ENCODE assay signal across 8 cellular contexts in the genomic region with DNA sequence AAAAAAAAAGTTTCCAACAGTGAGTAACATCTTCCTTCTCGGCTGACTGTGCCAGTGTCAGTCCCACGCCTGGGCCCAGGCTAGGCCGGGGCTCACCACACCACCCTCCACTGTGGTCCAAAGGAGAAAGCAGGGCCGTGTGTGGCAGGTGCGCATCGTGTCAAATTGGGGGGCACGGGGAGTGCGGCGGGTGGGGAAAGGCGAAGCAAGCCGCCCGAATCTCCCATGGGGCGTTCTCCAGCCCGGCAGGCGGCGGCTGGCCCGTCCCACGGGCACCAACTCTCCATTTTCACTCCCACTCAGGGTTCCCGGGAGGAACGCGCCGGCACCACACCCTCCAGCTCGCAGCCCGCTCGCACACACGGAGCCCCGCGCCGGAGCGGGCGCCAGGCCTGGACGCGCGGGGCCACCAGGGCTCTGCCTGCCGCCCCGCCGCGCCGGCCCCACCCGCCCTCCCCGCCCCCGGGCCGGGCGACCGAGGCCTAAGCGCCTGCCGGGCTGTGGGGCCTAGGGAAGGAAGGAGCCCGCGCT. TPM values are rescaled to one million over a fixed set of nuclear protein-coding genes. Genes with fewer than 3 reads are reported as not detected.
DNase-seq lines count a peak whose midpoint lies in the region; ATAC-seq and TF ChIP-seq lines count a peak whose summit lies in the region.

No MANE protein-coding gene starts in this region.

- H3K4me3 Mint-ChIP-seq in IgD-negative memory B cell: peak overlapping the region; percentile 88 to 96 (median 95)
- H3K4me3 Mint-ChIP-seq in effector memory CD8-positive, alpha-beta T cell: peak overlapping the region; percentile 83 to 84

- peaks cover 27 to 30% (median 27%) of the 10 kb centered on the region in 3 donors for H3K4me1 Mint-ChIP-seq in IgD-negative memory B cell
- H3K4me1 Mint-ChIP-seq in effector memory CD8-positive, alpha-beta T cell (ENCODE audit: low read depth in 2 of 2): peaks cover 20 to 31% of the 10 kb centered on the region in 2 donors

- no peaks in the 10 kb centered on the region for H3K27me3 Mint-ChIP-seq in IgD-negative memory B cell
- H3K27me3 Mint-ChIP-seq in effector memory CD8-positive, alpha-beta T cell: no peaks in the 10 kb centered on the region

- no peak for TF ChIP-seq CTCF in AG09309 (IDR thresholded peaks at IDR 0.05; ENCODE audit: control insufficient read depth, insufficient read depth, low read depth, low read length, missing control alignments)

- H3K4me3 ChIP-seq in AG09309 (ENCODE audit: control insufficient read depth, low read depth, low read length): peak overlapping the region; percentile 65

- DNase-seq in AG09309 (ENCODE audit: low read depth) (no peak), mucosa of gallbladder (ENCODE audit: low spot score) (peak; percentile 18), COR-L47 (lab: John Stamatoyannopoulos, UW) (no peak)
- DNase-seq in activated CD4-positive, alpha-beta T cell treated with anti-CD3 and anti-CD28 coated beads, Interleukin-2, amount 50 U/mL, for 48 hours: peak; percentile 60 to 72
- DNase-seq in effector memory CD8-positive, alpha-beta T cell: peak; percentile 21 to 30 (median 22)
- peak; percentile 9 to 25 for DNase-seq in stimulated activated CD8-positive, alpha-beta memory T cell treated with anti-CD3 and anti-CD28 coated beads, Interleukin-4, amount 100 ng/mL, for 1 hour (ENCODE audit: low read depth in 2 of 2, low spot score in 1 of 2)

- H3K9me3 Mint-ChIP-seq in IgD-negative memory B cell: no peaks in the 10 kb centered on the region
- H3K9me3 Mint-ChIP-seq in effector memory CD8-positive, alpha-beta T cell: no peaks in the 10 kb centered on the region

- H3K27ac Mint-ChIP-seq in IgD-negative memory B cell: peak overlapping the region; percentile 95 to 96 (median 95)
- peak overlapping the region; percentile 94 to 95 for H3K27ac Mint-ChIP-seq in effector memory CD8-positive, alpha-beta T cell

- peaks cover 1% of the 10 kb centered on the region for H3K36me3 Mint-ChIP-seq in IgD-negative memory B cell
- H3K36me3 Mint-ChIP-seq in effector memory CD8-positive, alpha-beta T cell (ENCODE audit: insufficient read depth): peaks cover 13% of the 10 kb centered on the region

- ATAC-seq in GM19463 (IDR thresholded peaks at IDR 0.05; ENCODE audit: unreplicated experiment): peak; percentile 6
- ATAC-seq in effector memory CD8-positive, alpha-beta T cell (replicated peaks): peak; percentile 10

RNA-seq across cellular contexts. Expression of gene EEA1, which starts 0.6 kb away (rescaled TPM):
- 20.5 TPM for polyA plus RNA-seq in IgD-negative memory B cell
- 30.0 TPM for total RNA-seq in mucosa of gallbladder

Comparison
In these comparisons a context has a peak if more than half of its experiments do, and no peak if none do; other contexts are left out.
1. DNase-seq: peak in activated CD4-positive, alpha-beta T cell treated with anti-CD3 and anti-CD28 coated beads, Interleukin-2, amount 50 U/mL, for 48 hours (2 of 2), effector memory CD8-positive, alpha-beta T cell (3 of 3), mucosa of gallbladder (single experiment) and stimulated activated CD8-positive, alpha-beta memory T cell treated with anti-CD3 and anti-CD28 coated beads, Interleukin-4, amount 100 ng/mL, for 1 hour (2 of 2); none in AG09309 (single experiment) and COR-L47 (single experiment).